11 cellular contexts compared by ENCODE assay signal in the genomic region with DNA sequence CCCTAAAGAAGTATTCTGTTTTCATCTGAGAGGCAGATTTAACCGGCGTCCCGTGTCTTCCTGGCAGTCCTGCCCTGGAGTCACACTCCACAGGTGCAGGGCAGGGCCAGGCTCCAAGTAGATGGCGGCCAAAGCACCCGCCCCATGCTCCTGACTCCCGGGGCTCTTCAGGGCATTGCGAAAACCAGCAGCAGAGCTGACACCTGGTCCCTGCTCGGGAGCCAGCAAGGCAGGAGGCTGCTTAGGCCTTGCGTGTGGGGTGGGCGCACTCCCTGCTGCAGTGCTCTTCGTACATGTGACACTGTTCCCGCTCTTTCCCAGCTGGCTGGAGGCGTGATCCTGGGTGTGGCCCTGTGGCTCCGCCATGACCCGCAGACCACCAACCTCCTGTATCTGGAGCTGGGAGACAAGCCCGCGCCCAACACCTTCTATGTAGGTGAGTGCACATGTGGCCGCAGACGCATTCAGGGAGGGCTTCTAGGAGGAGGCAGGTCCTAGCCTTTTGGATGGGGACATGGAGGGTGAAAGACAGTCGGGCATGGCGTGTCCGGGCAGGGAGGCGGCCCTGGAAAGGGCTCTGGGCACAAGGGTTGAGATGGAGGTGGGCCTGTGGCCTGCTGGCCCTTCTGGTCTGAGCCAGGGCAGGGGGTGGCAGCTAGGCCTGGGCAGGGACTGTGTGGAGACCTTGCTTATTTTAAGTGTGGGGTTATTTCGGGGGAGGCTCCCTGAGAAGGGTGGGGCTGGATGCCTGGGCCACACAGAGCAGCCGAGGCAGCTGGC. TPM values are rescaled to one million over a fixed set of nuclear protein-coding genes. Genes with fewer than 3 reads are reported as not detected.
DNase-seq lines count a peak whose midpoint lies in the region; ATAC-seq and TF ChIP-seq lines count a peak whose summit lies in the region.
"Had no signal": no experiment of that assay in that cellular context is flagged by ENCODE, and none has a peak within 500 bp of the region (broad histone marks: within the 10 kb centered on the region; RNA-seq: fewer than 3 reads in every experiment).

No MANE protein-coding gene starts in this region.

- H3K36me3 ChIP-seq in breast epithelium (no peaks in the 10 kb centered on the region), lower lobe of right lung (peaks cover 73% of the 10 kb centered on the region)

- no peaks in the 10 kb centered on the region for H3K27me3 ChIP-seq in breast epithelium
- H3K27me3 ChIP-seq in lower lobe of right lung (ENCODE audit: low read depth): no peaks in the 10 kb centered on the region

- H3K4me1 ChIP-seq in breast epithelium (peaks cover 30 to 50% of the 10 kb centered on the region in 2 donors), lower lobe of right lung (peaks cover 62% of the 10 kb centered on the region)

- no peak for ATAC-seq in activated CD4-positive, alpha-beta T cell treated with anti-CD3 and anti-CD28 coated beads for 36 hours
- ATAC-seq in lower lobe of right lung: peak; percentile 56 to 66

- H3K4me3 ChIP-seq in breast epithelium: peak overlapping the region in 1 of 3 donors; percentile 25
- H3K4me3 ChIP-seq in lower lobe of right lung: no peak overlapping the region
- H3K4me3 ChIP-seq: mucosa of descending colon had no signal

- H3K27ac ChIP-seq in breast epithelium (peak overlapping the region; percentile 69 to 85), lower lobe of right lung (peak overlapping the region; percentile 67), substantia nigra (ENCODE audit: low read depth, low read length, poor library complexity, severe bottlenecking) (peak overlapping the region; percentile 76)
- H3K27ac ChIP-seq: epithelial cell of prostate had no signal

- peaks cover 7% of the 10 kb centered on the region for H3K36me3 Mint-ChIP-seq in activated CD4-positive, alpha-beta T cell treated with anti-CD3 and anti-CD28 coated beads for 36 hours (ENCODE audit: low read depth)

- CTCF ChIA-PET in activated CD4-positive, alpha-beta T cell treated with anti-CD3 and anti-CD28 coated beads for 36 hours (lab: Charles Lee): interaction anchor here (0.7 to 0.8 kb wide), 2 partner anchors 10 to 102 kb away, joined by 3 read pairs; a partner anchor contains a TSS
- CTCF ChIA-PET in HEK293T (lab: Yijun Ruan, JAX): interaction anchor here (0.6 kb wide), 1 partner anchor 29 kb away, joined by 3 read pairs; no protein-coding TSS in a partner anchor

- intact Hi-C loops in activated CD4-positive, alpha-beta T cell treated with anti-CD3 and anti-CD28 coated beads for 36 hours (cut with DNase I, micrococcal nuclease): no loop called here
- intact Hi-C loops in breast epithelium (cut with DNase I; ENCODE audit: low total_unique reads) (no loop called here), lower lobe of right lung (cut with DNase I) (no loop called here)

- no peak for TF ChIP-seq CTCF in breast epithelium (IDR thresholded peaks at IDR 0.05)
- no peak for TF ChIP-seq CTCF in lower lobe of right lung (IDR thresholded peaks at IDR 0.05)

- H3K9me3 ChIP-seq in breast epithelium (no peaks in the 10 kb centered on the region), lower lobe of right lung (no peaks in the 10 kb centered on the region)
- H3K9me3 ChIP-seq: mucosa of descending colon had no signal

- DNase-seq in activated CD4-positive, alpha-beta T cell treated with anti-CD3 and anti-CD28 coated beads for 36 hours: no peak
- DNase-seq in activated CD4-positive, alpha-beta T cell treated with anti-CD3 and anti-CD28 coated beads for 48 hours: no peak
- DNase-seq in breast epithelium (ENCODE audit: low spot score in 2 of 2) (peak in 1 of 2 donors; percentile 65), lower lobe of right lung (peak; percentile 78), substantia nigra (lab: John Stamatoyannopoulos, UW) (peak in 1 of 49 donors; percentile 30), UCSD-AML1 (lab: John Stamatoyannopoulos, UW; ENCODE audit: unreplicated experiment) (no peak), HEK293T (ENCODE audit: extremely low spot score) (no peak), mucosa of gallbladder (ENCODE audit: low spot score) (no peak)
- DNase-seq: mucosa of descending colon, NCI-H2081 treated with DMSO at 0.1 percent for 48 hours had no signal

- peaks cover 30% of the 10 kb centered on the region for H3K4me1 Mint-ChIP-seq in activated CD4-positive, alpha-beta T cell treated with anti-CD3 and anti-CD28 coated beads for 36 hours

- H3K27me3 Mint-ChIP-seq in activated CD4-positive, alpha-beta T cell treated with anti-CD3 and anti-CD28 coated beads for 36 hours: no peaks in the 10 kb centered on the region

- no peak for TF ChIP-seq POLR2A in breast epithelium (IDR thresholded peaks at IDR 0.05)

- H3K4me3 Mint-ChIP-seq in activated CD4-positive, alpha-beta T cell treated with anti-CD3 and anti-CD28 coated beads for 36 hours: no peak overlapping the region

- H3K9me3 Mint-ChIP-seq in activated CD4-positive, alpha-beta T cell treated with anti-CD3 and anti-CD28 coated beads for 36 hours (ENCODE audit: low read depth): no peaks in the 10 kb centered on the region

- POLR2A ChIA-PET in activated CD4-positive, alpha-beta T cell treated with anti-CD3 and anti-CD28 coated beads for 36 hours (lab: Charles Lee): no interaction called here
- POLR2A ChIA-PET in HEK293T (lab: Yijun Ruan, JAX): interaction anchor here (1.5 kb wide), 1 partner anchor 9 kb away, joined by 4 read pairs; no protein-coding TSS in a partner anchor

- peak overlapping the region; percentile 58 for H3K27ac Mint-ChIP-seq in activated CD4-positive, alpha-beta T cell treated with anti-CD3 and anti-CD28 coated beads for 36 hours

TF ChIP-seq in HEK293T, 16 proteins besides CTCF, POLR2A, EP300 and RAD21:
- TF ChIP-seq FOXM1 (IDR thresholded peaks at IDR 0.05; ENCODE audit: borderline replicate concordance) (no peak), L3MBTL2 (conservative IDR thresholded peaks at IDR 0.05) (no peak)

RNA-seq across cellular contexts. Expression of a gene that starts 10.3 kb away (rescaled TPM):
- 10 to 100 TPM; 19.8 to 38.4 TPM for total RNA-seq in activated CD4-positive, alpha-beta T cell treated with anti-CD3 and anti-CD28 coated beads for 36 hours
- total RNA-seq in breast epithelium: 10 to 100 TPM; 36.8 to 44.9 (median 37.2) TPM
- 38.8 TPM for total RNA-seq in lower lobe of right lung
- total RNA-seq in mucosa of gallbladder: 50.5 TPM

RNA-seq across cellular contexts. Expression of a gene that starts 13.2 kb away (rescaled TPM):
- 100 to 1,000 TPM; 118 to 145 TPM for total RNA-seq in activated CD4-positive, alpha-beta T cell treated with anti-CD3 and anti-CD28 coated beads for 36 hours
- total RNA-seq in breast epithelium: 100 to 1,000 TPM; 311 to 770 (median 330) TPM
- 850 TPM for total RNA-seq in lower lobe of right lung
- 746 TPM for total RNA-seq in mucosa of gallbladder

RNA-seq across cellular contexts. Expression of a gene that starts 54.0 kb away (rescaled TPM):
- total RNA-seq in activated CD4-positive, alpha-beta T cell treated with anti-CD3 and anti-CD28 coated beads for 36 hours: under 1 TPM in 1 of 2 experiments, not detected in 1; 0.05 TPM
- total RNA-seq in breast epithelium (not detected), lower lobe of right lung (not detected), mucosa of gallbladder (4.4 TPM)

RNA-seq across cellular contexts. Expression of a gene that starts 54.5 kb away (rescaled TPM):
- total RNA-seq in activated CD4-positive, alpha-beta T cell treated with anti-CD3 and anti-CD28 coated beads for 36 hours: 10 to 100 TPM in 1 of 2 experiments, 1 to 10 TPM in 1; 9.1 to 10.9 TPM
- total RNA-seq in breast epithelium (1 to 10 TPM; 3.6 to 6.2 (median 5.1) TPM), lower lobe of right lung (51.0 TPM), mucosa of gallbladder (96.4 TPM)
